33 cellular contexts compared by ENCODE assay signal in the genomic region with DNA sequence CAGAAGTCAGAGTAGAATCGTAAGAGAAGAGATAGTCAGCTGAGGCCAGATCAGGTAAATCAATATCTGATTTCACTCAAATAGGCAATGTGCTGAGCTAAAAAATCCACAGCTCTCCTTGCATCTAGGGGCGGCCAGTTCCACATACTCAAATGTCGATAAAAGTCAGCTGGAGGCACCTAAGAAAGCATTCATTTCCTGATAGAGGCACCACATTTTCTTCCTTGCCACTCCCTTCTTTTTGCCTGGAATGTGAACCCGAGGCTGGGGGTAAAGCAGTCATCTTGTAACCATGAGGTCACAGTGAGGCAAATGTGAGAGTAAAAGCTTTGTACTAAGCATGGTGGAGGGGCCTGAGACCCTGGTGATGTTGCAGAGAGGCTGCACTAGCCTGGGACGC.
"Had no signal": no experiment of that assay in that cellular context is flagged by ENCODE, and none has a peak within 500 bp of the region (broad histone marks: within the 10 kb centered on the region; RNA-seq: fewer than 3 reads in every experiment).

No MANE protein-coding gene starts in this region.

- H3K36me3 Mint-ChIP-seq: natural killer cell treated with Interleukin-12 subunit alpha and Interleukin-12 subunit beta and Interleukin-15 and Interleukin-18, amount 100 ng/mL, for 72 hours had no signal

- H3K27ac Mint-ChIP-seq: activated B cell treated with CpG ODN at 0.5 μM for 24 hours; activated CD8-positive, alpha-beta T cell treated with anti-CD3 and anti-CD28 coated beads for 36 hours; activated T-helper 17 cell treated with anti-CD3 and anti-CD28 coated beads, Interleukin-2, amount 50 U/mL, for 72 hours; natural killer cell treated with Interleukin-12 subunit alpha and Interleukin-12 subunit beta and Interleukin-15 and Interleukin-18, amount 100 ng/mL, for 72 hours; stimulated activated memory B cell treated with anti-CD40 and anti-IgM and Interleukin-4, amounts not matched to agents 10 μg/mL and 1 μg/mL and 100 μg/mL, for 72 hours had no signal

- H3K4me3 Mint-ChIP-seq: activated B cell treated with CpG ODN at 0.5 μM for 24 hours; activated CD8-positive, alpha-beta T cell treated with anti-CD3 and anti-CD28 coated beads for 36 hours; activated T-cell treated with anti-CD3 and anti-CD28 coated beads, Interleukin-2, amount 50 U/mL, for 4 hours; activated T-helper 17 cell treated with anti-CD3 and anti-CD28 coated beads, Interleukin-2, amount 50 U/mL, for 72 hours; natural killer cell treated with Interleukin-12 subunit alpha and Interleukin-12 subunit beta and Interleukin-15 and Interleukin-18, amount 100 ng/mL, for 72 hours; stimulated activated memory B cell treated with anti-CD40 and anti-IgM and Interleukin-4, amounts not matched to agents 10 μg/mL and 1 μg/mL and 100 μg/mL, for 72 hours; stimulated activated naive CD8-positive, alpha-beta T cell treated with anti-CD3 and anti-CD28 coated beads, Interleukin-15, amount 100 ng/mL, for 72 hours had no signal

- H3K4me1 ChIP-seq: prostate gland, vagina had no signal

- H3K27me3 ChIP-seq: foreskin keratinocyte, ovary, upper lobe of left lung, vagina had no signal

- ATAC-seq: activated CD8-positive, alpha-beta T cell treated with anti-CD3 and anti-CD28 coated beads for 36 hours; activated T-cell treated with anti-CD3 and anti-CD28 coated beads, Interleukin-2, amount 50 U/mL, for 4 hours; activated T-helper 17 cell treated with anti-CD3 and anti-CD28 coated beads, Interleukin-2, amount 50 U/mL, for 72 hours; foreskin keratinocyte; heart right ventricle; mucosa of descending colon; natural killer cell treated with Interleukin-12 subunit alpha and Interleukin-12 subunit beta and Interleukin-15 and Interleukin-18, amount 100 ng/mL, for 72 hours; stimulated activated memory B cell treated with anti-CD40 and anti-IgM and Interleukin-4, amounts not matched to agents 10 μg/mL and 1 μg/mL and 100 μg/mL, for 72 hours; stimulated activated naive CD8-positive, alpha-beta T cell treated with anti-CD3 and anti-CD28 coated beads, Interleukin-15, amount 100 ng/mL, for 72 hours had no signal

- DNase-seq: activated B cell treated with CpG ODN at 0.5 μM for 24 hours; activated CD4-positive, alpha-beta T cell treated with anti-CD3 and anti-CD28 coated beads, Interleukin-2, amount 50 U/mL, for 1 hour; activated CD8-positive, alpha-beta T cell treated with anti-CD3 and anti-CD28 coated beads for 36 hours; activated gamma-delta T cell treated with Interleukin-2 at 50 U/mL for 16 hours; activated naive CD4-positive, alpha-beta T cell treated with anti-CD3 and anti-CD28 coated beads, Interleukin-2, amount 50 U/mL, for 16 hours; activated T-cell treated with anti-CD3 and anti-CD28 coated beads, Interleukin-2, amount 50 U/mL, for 4 hours; amniotic stem cell; dermis blood vessel endothelial cell; effector CD4-positive, alpha-beta T cell; foreskin keratinocyte; heart right ventricle; kidney glomerular epithelial cell; left ventricle myocardium inferior; mucosa of descending colon; ovary; stimulated activated CD4-positive, alpha-beta T cell treated with anti-CD3 and anti-CD28 coated beads, Interleukin-1b, Interleukin-23, amount 100 ng/mL, for 48 hours; stimulated activated CD4-positive, alpha-beta T cell treated with anti-CD3 and anti-CD28 coated beads, Interleukin-4, amount 100 ng/mL, for 4 hours; stimulated activated CD8-positive, alpha-beta memory T cell treated with anti-CD3 and anti-CD28 coated beads, Interleukin-4, amount 100 ng/mL, for 48 hours; stimulated activated naive CD8-positive, alpha-beta T cell treated with anti-CD3 and anti-CD28 coated beads, Interleukin-15, amount 100 ng/mL, for 72 hours; substantia nigra; T-helper 9 cell; upper lobe of left lung had no signal

- H3K4me2 ChIP-seq: smooth muscle cell had no signal

- H3K36me3 ChIP-seq: esophagus muscularis mucosa, heart right ventricle, left ventricle myocardium inferior, ovary, prostate gland, upper lobe of left lung, vagina had no signal

- H3K9me3 ChIP-seq: esophagus muscularis mucosa, mucosa of descending colon, ovary, prostate gland, upper lobe of left lung, vagina had no signal

- H3K9me3 Mint-ChIP-seq: activated CD8-positive, alpha-beta T cell treated with anti-CD3 and anti-CD28 coated beads for 36 hours; activated T-cell treated with anti-CD3 and anti-CD28 coated beads, Interleukin-2, amount 50 U/mL, for 4 hours; activated T-helper 17 cell treated with anti-CD3 and anti-CD28 coated beads, Interleukin-2, amount 50 U/mL, for 72 hours; natural killer cell treated with Interleukin-12 subunit alpha and Interleukin-12 subunit beta and Interleukin-15 and Interleukin-18, amount 100 ng/mL, for 72 hours; stimulated activated naive CD8-positive, alpha-beta T cell treated with anti-CD3 and anti-CD28 coated beads, Interleukin-15, amount 100 ng/mL, for 72 hours had no signal

- FAIRE-seq: bronchial epithelial cell, colon, TTC549 had no signal

- H3K4me3 ChIP-seq: esophagus muscularis mucosa, heart right ventricle, left ventricle myocardium inferior, lung, mucosa of descending colon, ovary, prostate gland, smooth muscle cell, upper lobe of left lung, vagina had no signal

- H3K4me1 Mint-ChIP-seq: activated T-helper 17 cell treated with anti-CD3 and anti-CD28 coated beads, Interleukin-2, amount 50 U/mL, for 72 hours had no signal

- H3K27ac ChIP-seq: esophagus muscularis mucosa, foreskin keratinocyte, heart right ventricle, left ventricle myocardium inferior, ovary, prostate gland, vagina had no signal
